Comparison of ENCODE assay signal across 2 cellular contexts in genomic region chr22:46547883-46548244, GRCh38.
A peak's percentile ranks its signal among the peaks of the same experiment; 100 is the strongest.
TF ChIP-seq lines count a peak whose summit lies in the region.

No MANE protein-coding gene starts in this region.

TF ChIP-seq in IMR-90, 13 proteins besides CTCF, POLR2A, EP300 and RAD21:
- no peak for TF ChIP-seq SMC3 (IDR thresholded peaks at IDR 0.05; ENCODE audit: low read depth, low read length)
- TF ChIP-seq MAZ (IDR thresholded peaks at IDR 0.05; ENCODE audit: borderline replicate concordance, low read depth, low read length), result peak; percentile 32; the same call in 1 of the 2 replicates
- peak; percentile 89 for TF ChIP-seq BHLHE40 (IDR thresholded peaks at IDR 0.05; ENCODE audit: low read depth, low read length)
- TF ChIP-seq CHD1 (IDR thresholded peaks at IDR 0.05; ENCODE audit: low read depth, low read length), result no peak
- no peak for TF ChIP-seq ELK1 (IDR thresholded peaks at IDR 0.05; ENCODE audit: borderline replicate concordance, low read depth, low read length)
- TF ChIP-seq MAFK (IDR thresholded peaks at IDR 0.05; ENCODE audit: low read depth, low read length), result no peak
- TF ChIP-seq FOS (IDR thresholded peaks at IDR 0.05; ENCODE audit: low read depth, low read length), result peak; percentile 16; the same call in 1 of the 2 replicates
- peak; percentile 74 for TF ChIP-seq USF2 (IDR thresholded peaks at IDR 0.05; ENCODE audit: low read depth, low read length)
- no peak for TF ChIP-seq NFE2L2 (IDR thresholded peaks at IDR 0.05; ENCODE audit: low read depth, low read length)
- TF ChIP-seq RFX5 (IDR thresholded peaks at IDR 0.05; ENCODE audit: low read depth, low read length), result no peak

TF ChIP-seq in liver, 16 proteins besides CTCF, POLR2A, EP300 and RAD21:
- peak; percentile 55 to 92 for TF ChIP-seq JUND (IDR thresholded peaks at IDR 0.05)
- TF ChIP-seq FOXA1 (IDR thresholded peaks at IDR 0.05), result peak; percentile 23
- TF ChIP-seq TAF1 (conservative IDR thresholded peaks at IDR 0.05), result no peak
- TF ChIP-seq MAX (IDR thresholded peaks at IDR 0.05), result no peak
- peak; percentile 24 for TF ChIP-seq HNF4G (IDR thresholded peaks at IDR 0.05)
- TF ChIP-seq RXRA (IDR thresholded peaks at IDR 0.05), result peak; percentile 88 to 96
- no peak for TF ChIP-seq EGR1 (IDR thresholded peaks at IDR 0.05; ENCODE audit: low read depth in 2 of 2)
- TF ChIP-seq GABPA (IDR thresholded peaks at IDR 0.05 in 1 of 2, conservative IDR thresholded peaks at IDR 0.05 in 1 of 2), result peak in 1 of 2 donors; percentile 37
- TF ChIP-seq NR2F2 (IDR thresholded peaks at IDR 0.05), result peak; percentile 65
- no peak for TF ChIP-seq ZBTB33 (IDR thresholded peaks at IDR 0.05)
- peak; percentile 81 for TF ChIP-seq SP1 (IDR thresholded peaks at IDR 0.05)
- peak; percentile 73 to 92 for TF ChIP-seq HNF4A (conservative IDR thresholded peaks at IDR 0.05)
- TF ChIP-seq ATF3 (IDR thresholded peaks at IDR 0.05), result no peak
- TF ChIP-seq FOXA2 (IDR thresholded peaks at IDR 0.05), result peak; percentile 22
- peak; percentile 66 for TF ChIP-seq REST (IDR thresholded peaks at IDR 0.05)
- TF ChIP-seq YY1 (IDR thresholded peaks at IDR 0.05), result peak; percentile 33
